Comparison of ENCODE assay signal across 28 cellular contexts in the genomic region with DNA sequence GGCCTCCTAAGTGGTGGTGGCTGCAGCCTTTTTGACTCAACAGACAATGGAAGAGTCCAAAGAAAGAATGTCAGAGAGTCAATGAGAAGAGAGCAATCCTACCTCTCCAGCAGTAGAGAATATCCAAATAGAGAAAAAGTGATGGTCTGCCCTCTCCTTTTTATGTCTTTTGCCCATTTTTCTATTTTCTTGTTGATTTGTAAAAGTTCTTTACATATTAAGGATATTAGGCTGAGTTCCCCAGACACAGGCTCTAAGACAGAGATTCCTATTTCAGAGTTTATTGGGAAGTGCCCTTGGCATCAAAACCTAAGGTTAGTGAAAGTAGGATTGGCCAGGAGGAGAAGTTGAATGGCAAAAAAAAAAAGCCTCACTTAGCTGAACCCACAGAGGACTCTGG.
"Had no signal": no experiment of that assay in that cellular context is flagged by ENCODE, and none has a peak within 500 bp of the region (broad histone marks: within the 10 kb centered on the region; RNA-seq: fewer than 3 reads in every experiment).

No MANE protein-coding gene starts in this region.

- ATAC-seq: stimulated activated effector memory CD8-positive, alpha-beta T cell treated with anti-CD3 and anti-CD28 coated beads, Interleukin-12 subunit alpha, Interleukin-12 subunit beta, amount 100 ng/mL, for 72 hours; stimulated activated memory B cell treated with anti-CD40 and anti-IgM and Interleukin-4, amounts not matched to agents 10 μg/mL and 1 μg/mL and 100 μg/mL, for 72 hours; stimulated activated naive B cell treated with anti-CD40 and anti-IgM and Interleukin-4, amounts not matched to agents 10 μg/mL and 1 μg/mL and 100 μg/mL, for 72 hours; stimulated activated naive CD8-positive, alpha-beta T cell treated with anti-CD3 and anti-CD28 coated beads, Interleukin-15, amount 100 ng/mL, for 72 hours; stimulated activated naive CD8-positive, alpha-beta T cell treated with anti-CD3 and anti-CD28 coated beads, Interleukin-15, Interleukin-2, amounts not matched to agents 100 U/mL and 50 U/mL, for 24 hours; upper lobe of right lung had no signal

- H3K4me1 ChIP-seq: stomach, testis, thyroid gland, tibial artery, tibial nerve, transverse colon, uterus, vagina had no signal

- H3K27me3 ChIP-seq: stomach, suprapubic skin, testis, thyroid gland, tibial artery, tibial nerve, transverse colon, upper lobe of left lung, upper lobe of right lung, uterus, vagina had no signal

- H3K9me3 Mint-ChIP-seq: stimulated activated effector memory CD8-positive, alpha-beta T cell treated with anti-CD3 and anti-CD28 coated beads, Interleukin-12 subunit alpha, Interleukin-12 subunit beta, amount 100 ng/mL, for 72 hours; stimulated activated memory B cell treated with anti-CD40 and anti-IgM and Interleukin-4, amounts not matched to agents 10 μg/mL and 1 μg/mL and 100 μg/mL, for 72 hours; stimulated activated naive CD8-positive, alpha-beta T cell treated with anti-CD3 and anti-CD28 coated beads, Interleukin-15, amount 100 ng/mL, for 72 hours; stimulated activated naive CD8-positive, alpha-beta T cell treated with anti-CD3 and anti-CD28 coated beads, Interleukin-15, Interleukin-2, amounts not matched to agents 100 ng/mL and 50 ng/mL, for 24 hours had no signal

- H3K27ac ChIP-seq: stomach, suprapubic skin, testis, thoracic aorta, thyroid gland, tibial artery, tibial nerve, transverse colon, upper lobe of left lung, upper lobe of right lung, uterus, vagina had no signal

- H3K36me3 ChIP-seq: stomach, suprapubic skin, thoracic aorta, thyroid gland, tibial artery, tibial nerve, transverse colon, upper lobe of left lung, upper lobe of right lung, uterus, vagina had no signal

- H3K27ac Mint-ChIP-seq: stimulated activated effector memory CD8-positive, alpha-beta T cell treated with anti-CD3 and anti-CD28 coated beads, Interleukin-12 subunit alpha, Interleukin-12 subunit beta, amount 100 ng/mL, for 72 hours; stimulated activated memory B cell treated with anti-CD40 and anti-IgM and Interleukin-4, amounts not matched to agents 10 μg/mL and 1 μg/mL and 100 μg/mL, for 72 hours; stimulated activated naive B cell treated with anti-CD40 and anti-IgM and Interleukin-4, amounts not matched to agents 10 μg/mL and 1 μg/mL and 100 μg/mL, for 72 hours; stimulated activated naive CD8-positive, alpha-beta T cell treated with anti-CD3 and anti-CD28 coated beads, Interleukin-15, Interleukin-2, amounts not matched to agents 100 ng/mL and 50 ng/mL, for 24 hours; type B pancreatic cell had no signal

- DNase-seq: stimulated activated CD4-positive, alpha-beta T cell treated with anti-CD3 and anti-CD28 coated beads, Interleukin-2, amount 100 ng/mL, for 48 hours; stimulated activated CD4-positive, alpha-beta T cell treated with anti-CD3 and anti-CD28 coated beads, Interleukin-4, amount 100 ng/mL, for 1 hour; stimulated activated CD4-positive, alpha-beta T cell treated with anti-CD3 and anti-CD28 coated beads, Interleukin-4, amount 100 ng/mL, for 24 hours; stimulated activated CD4-positive, alpha-beta T cell treated with anti-CD3 and anti-CD28 coated beads, Interleukin-4, amount 100 ng/mL, for 4 hours; stimulated activated CD8-positive, alpha-beta memory T cell treated with anti-CD3 and anti-CD28 coated beads, Interleukin-4, amount 100 ng/mL, for 48 hours; stimulated activated naive B cell treated with anti-CD40 and anti-IgM and Interleukin-4, amounts not matched to agents 10 μg/mL and 1 μg/mL and 100 μg/mL, for 72 hours; stimulated activated naive CD4-positive, alpha-beta T cell treated with Interleukin-2 at 50 U/mL for 16 hours; stimulated activated naive CD8-positive, alpha-beta T cell treated with anti-CD3 and anti-CD28 coated beads, Interleukin-15, amount 100 ng/mL, for 72 hours; stimulated activated naive CD8-positive, alpha-beta T cell treated with anti-CD3 and anti-CD28 coated beads, Interleukin-15, Interleukin-2, amounts not matched to agents 100 U/mL and 50 U/mL, for 24 hours; stomach; substantia nigra; testis; thyroid gland; tibial artery; transverse colon; trophoblast cell; upper lobe of left lung; upper lobe of right lung; uterus had no signal

- H3K9me3 ChIP-seq: stomach, suprapubic skin, testis, thoracic aorta, thyroid gland, tibial artery, tibial nerve, transverse colon, upper lobe of left lung, upper lobe of right lung, uterus, vagina had no signal

- H3K36me3 Mint-ChIP-seq: stimulated activated effector memory CD8-positive, alpha-beta T cell treated with anti-CD3 and anti-CD28 coated beads, Interleukin-12 subunit alpha, Interleukin-12 subunit beta, amount 100 ng/mL, for 72 hours; type B pancreatic cell had no signal

- H3K4me3 Mint-ChIP-seq: stimulated activated effector memory CD8-positive, alpha-beta T cell treated with anti-CD3 and anti-CD28 coated beads, Interleukin-12 subunit alpha, Interleukin-12 subunit beta, amount 100 ng/mL, for 72 hours; stimulated activated memory B cell treated with anti-CD40 and anti-IgM and Interleukin-4, amounts not matched to agents 10 μg/mL and 1 μg/mL and 100 μg/mL, for 72 hours; stimulated activated naive B cell treated with anti-CD40 and anti-IgM and Interleukin-4, amounts not matched to agents 10 μg/mL and 1 μg/mL and 100 μg/mL, for 72 hours; stimulated activated naive CD8-positive, alpha-beta T cell treated with anti-CD3 and anti-CD28 coated beads, Interleukin-15, amount 100 ng/mL, for 72 hours; stimulated activated naive CD8-positive, alpha-beta T cell treated with anti-CD3 and anti-CD28 coated beads, Interleukin-15, Interleukin-2, amounts not matched to agents 100 ng/mL and 50 ng/mL, for 24 hours; type B pancreatic cell had no signal

- FAIRE-seq: urothelium cell line had no signal

- H3K4me1 Mint-ChIP-seq: stimulated activated effector memory CD8-positive, alpha-beta T cell treated with anti-CD3 and anti-CD28 coated beads, Interleukin-12 subunit alpha, Interleukin-12 subunit beta, amount 100 ng/mL, for 72 hours had no signal

- H3K4me3 ChIP-seq: stomach, suprapubic skin, testis, thoracic aorta, thyroid gland, tibial artery, tibial nerve, transverse colon, upper lobe of left lung, upper lobe of right lung, uterus, vagina had no signal

- H3K27me3 Mint-ChIP-seq: stimulated activated memory B cell treated with anti-CD40 and anti-IgM and Interleukin-4, amounts not matched to agents 10 μg/mL and 1 μg/mL and 100 μg/mL, for 72 hours; type B pancreatic cell had no signal
